8 cellular contexts compared by ENCODE assay signal in the genomic region with DNA sequence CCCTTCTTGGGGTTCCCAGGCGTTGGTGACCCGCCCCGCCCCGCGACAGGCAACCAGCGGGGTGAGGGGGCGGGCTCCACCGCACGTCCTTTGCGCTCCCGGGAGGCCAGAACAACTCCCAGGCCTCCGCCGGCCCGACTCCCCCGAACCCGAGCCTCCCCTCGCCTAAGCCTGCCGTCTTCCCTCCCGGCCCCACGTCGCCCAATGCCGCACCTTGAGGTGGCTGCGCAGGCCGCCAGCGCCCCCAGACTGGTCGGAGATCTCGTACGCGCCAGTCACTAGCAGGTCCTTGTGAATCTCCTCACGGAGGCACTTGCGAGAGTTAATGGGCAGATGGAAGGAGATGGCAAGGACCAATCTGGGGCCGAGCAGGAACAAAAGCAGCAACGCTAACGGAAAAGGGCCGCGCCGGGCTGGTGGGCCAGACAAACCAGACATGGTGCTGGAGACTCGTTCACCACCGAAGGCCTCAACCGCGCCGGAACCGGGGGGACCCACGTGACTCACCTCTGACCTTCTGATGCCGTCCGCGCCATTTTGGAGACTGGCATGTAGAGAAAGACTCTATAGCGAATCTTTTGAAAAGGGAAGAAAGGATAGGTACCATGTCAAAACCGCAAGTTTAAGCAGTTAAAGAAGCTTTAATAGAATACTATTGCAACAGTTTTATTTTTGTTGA. TPM values are rescaled to one million over a fixed set of nuclear protein-coding genes. Genes with fewer than 3 reads are reported as not detected.
A peak's percentile ranks its signal among the peaks of the same experiment; 100 is the strongest.
DNase-seq lines count a peak whose midpoint lies in the region; ATAC-seq and TF ChIP-seq lines count a peak whose summit lies in the region.

A gene (minus strand): TSS at position 471 of the 679 bp plus-strand sequence. CDS start 33 bp downstream, at position 438.

- ATAC-seq in GM19035 (IDR thresholded peaks at IDR 0.05; ENCODE audit: unreplicated experiment) (peak; percentile 74), HG03342 (IDR thresholded peaks at IDR 0.05; ENCODE audit: unreplicated experiment) (peak; percentile 65)
- peak; percentile 80 for ATAC-seq in activated CD8-positive, alpha-beta memory T cell treated with anti-CD3 and anti-CD28 coated beads, Interleukin-2, amount 10 ng/mL, durations not matched to agents 7 days and 5 days

- H3K27me3 Mint-ChIP-seq in activated CD8-positive, alpha-beta memory T cell treated with anti-CD3 and anti-CD28 coated beads, Interleukin-2, amount 10 ng/mL, durations not matched to agents 7 days and 5 days, result peaks cover 5% of the 10 kb centered on the region
- H3K27me3 Mint-ChIP-seq in endodermal cell (ENCODE audit: insufficient read depth), result no peaks in the 10 kb centered on the region

- H3K27me3 ChIP-seq in BLaER1 (no peaks in the 10 kb centered on the region), endodermal cell (ENCODE audit: control insufficient read depth, insufficient read depth, low read length, poor library complexity, severe bottlenecking) (no peaks in the 10 kb centered on the region)

- H3K4me3 ChIP-seq in BLaER1 (peak within 1 kb of the TSS; percentile 95), endodermal cell (ENCODE audit: low read length) (peak within 1 kb of the TSS; percentile 93), mesodermal cell (ENCODE audit: extremely low read depth, insufficient read depth, low read length, poor library complexity, severe bottlenecking) (peak within 1 kb of the TSS; percentile 67)

- peak; percentile 11 for TF ChIP-seq CTCF in endodermal cell (conservative IDR thresholded peaks at IDR 0.05)

- peaks cover 6% of the 10 kb centered on the region for H3K36me3 Mint-ChIP-seq in activated CD8-positive, alpha-beta memory T cell treated with anti-CD3 and anti-CD28 coated beads, Interleukin-2, amount 10 ng/mL, durations not matched to agents 7 days and 5 days
- peaks cover 2% of the 10 kb centered on the region for H3K36me3 Mint-ChIP-seq in endodermal cell (ENCODE audit: low read depth)

- CTCF ChIA-PET in activated CD8-positive, alpha-beta memory T cell treated with anti-CD3 and anti-CD28 coated beads, Interleukin-2, amount 10 ng/mL, durations not matched to agents 7 days and 5 days (lab: Charles Lee), result interaction anchor here (0.8 to 1.8 kb wide), 6 partner anchors 31 to 127 kb away, joined by 3 to 8 read pairs (median 4); no protein-coding TSS in a partner anchor

- H3K27ac ChIP-seq in BLaER1, result peak within 1 kb of the TSS; percentile 97
- peak within 1 kb of the TSS; percentile 89 for H3K27ac ChIP-seq in endodermal cell (ENCODE audit: low read depth, low read length)
- H3K27ac ChIP-seq in mesodermal cell (ENCODE audit: low read depth, low read length, severe bottlenecking), result peak within 1 kb of the TSS; percentile 96

- peaks cover 45% of the 10 kb centered on the region for H4K20me1 ChIP-seq in BLaER1

- H3K9ac ChIP-seq in BLaER1, result peak within 1 kb of the TSS; percentile 93
- H3K9ac ChIP-seq in endodermal cell (ENCODE audit: extremely low read depth, low read length, poor library complexity, severe bottlenecking), result peak within 1 kb of the TSS; percentile 88

- peaks cover 38% of the 10 kb centered on the region for H3K4me1 ChIP-seq in BLaER1
- no peaks in the 10 kb centered on the region for H3K4me1 ChIP-seq in endodermal cell (ENCODE audit: control insufficient read depth, insufficient read depth, low read length)
- no peaks in the 10 kb centered on the region for H3K4me1 ChIP-seq in mesodermal cell (ENCODE audit: control insufficient read depth, insufficient read depth, low read length, poor library complexity, severe bottlenecking)

- H3K4me3 Mint-ChIP-seq in activated CD8-positive, alpha-beta memory T cell treated with anti-CD3 and anti-CD28 coated beads, Interleukin-2, amount 10 ng/mL, durations not matched to agents 7 days and 5 days, result peak within 1 kb of the TSS; percentile 82
- peak within 1 kb of the TSS; percentile 98 for H3K4me3 Mint-ChIP-seq in endodermal cell

- H3K36me3 ChIP-seq in BLaER1 (peaks cover 22% of the 10 kb centered on the region), endodermal cell (ENCODE audit: control insufficient read depth, insufficient read depth, low read length) (no peaks in the 10 kb centered on the region), mesodermal cell (ENCODE audit: control insufficient read depth, insufficient read depth, low read length) (peaks cover 6% of the 10 kb centered on the region)

- peak; percentile 94 for DNase-seq in NCI-H748 treated with DMSO at 0.1 percent for 48 hours (lab: John Stamatoyannopoulos, UW)
- DNase-seq in activated CD8-positive, alpha-beta memory T cell treated with anti-CD3 and anti-CD28 coated beads, Interleukin-2, amount 10 ng/mL, durations not matched to agents 7 days and 5 days, result peak; percentile 95
- peak; percentile 95 for DNase-seq in endodermal cell
- DNase-seq in stimulated activated CD8-positive, alpha-beta memory T cell treated with anti-CD3 and anti-CD28 coated beads, Interleukin-15, amount 100 ng/mL, for 4 hours (ENCODE audit: low read depth in 2 of 2), result peak; percentile 75 to 83

- peak within 1 kb of the TSS; percentile 86 for H3K4me2 ChIP-seq in BLaER1

- H3K9me3 ChIP-seq in BLaER1 (no peaks in the 10 kb centered on the region), endodermal cell (ENCODE audit: control insufficient read depth, low read length) (no peaks in the 10 kb centered on the region), mesodermal cell (ENCODE audit: control insufficient read depth, low read length) (no peaks in the 10 kb centered on the region)

- no peaks in the 10 kb centered on the region for H3K9me3 Mint-ChIP-seq in activated CD8-positive, alpha-beta memory T cell treated with anti-CD3 and anti-CD28 coated beads, Interleukin-2, amount 10 ng/mL, durations not matched to agents 7 days and 5 days (ENCODE audit: low read depth)
- no peaks in the 10 kb centered on the region for H3K9me3 Mint-ChIP-seq in endodermal cell

- WGBS in endodermal cell (ENCODE audit: insufficient coverage in 1 of 2, insufficient read length in 1 of 2), 2 experiments, result 0% methylated on average over 34 to 49 of the region's 49 CpGs
- 0 to 1% methylated on average over 46 to 48 of the region's 49 CpGs for WGBS in mesodermal cell (ENCODE audit: insufficient coverage in 2 of 2), 2 experiments

- peaks cover 39% of the 10 kb centered on the region for H3K4me1 Mint-ChIP-seq in activated CD8-positive, alpha-beta memory T cell treated with anti-CD3 and anti-CD28 coated beads, Interleukin-2, amount 10 ng/mL, durations not matched to agents 7 days and 5 days
- H3K4me1 Mint-ChIP-seq in endodermal cell, result peaks cover 12% of the 10 kb centered on the region

- peak within 1 kb of the TSS; percentile 89 for H3K27ac Mint-ChIP-seq in activated CD8-positive, alpha-beta memory T cell treated with anti-CD3 and anti-CD28 coated beads, Interleukin-2, amount 10 ng/mL, durations not matched to agents 7 days and 5 days
- H3K27ac Mint-ChIP-seq in endodermal cell, result peak within 1 kb of the TSS; percentile 97

RNA-seq across cellular contexts. Expression of the gene that starts here (rescaled TPM):
- 100 to 1,000 TPM; 129 to 166 TPM for total RNA-seq in activated CD8-positive, alpha-beta memory T cell treated with anti-CD3 and anti-CD28 coated beads, Interleukin-2, amount 10 ng/mL, durations not matched to agents 7 days and 5 days
- 100 to 1,000 TPM; 264 to 267 TPM for total RNA-seq in endodermal cell
- 134 TPM for polyA plus RNA-seq in endodermal cell (2013, experiment 1 of 2)
- polyA plus RNA-seq in endodermal cell (2013, experiment 2 of 2), result 118 TPM
- polyA plus RNA-seq in mesodermal cell (2013, experiment 1 of 2), result 196 TPM
- 165 TPM for polyA plus RNA-seq in mesodermal cell (2013, experiment 2 of 2)

Comparison
In these comparisons a context has a peak if more than half of its experiments do, and no peak if none do; other contexts are left out.
1. Peak in every context shown above with its lines: DNase-seq, ATAC-seq, H3K4me3 ChIP-seq and H3K27ac ChIP-seq.